ENCODE assay signal across 8 cellular contexts in the genomic region with DNA sequence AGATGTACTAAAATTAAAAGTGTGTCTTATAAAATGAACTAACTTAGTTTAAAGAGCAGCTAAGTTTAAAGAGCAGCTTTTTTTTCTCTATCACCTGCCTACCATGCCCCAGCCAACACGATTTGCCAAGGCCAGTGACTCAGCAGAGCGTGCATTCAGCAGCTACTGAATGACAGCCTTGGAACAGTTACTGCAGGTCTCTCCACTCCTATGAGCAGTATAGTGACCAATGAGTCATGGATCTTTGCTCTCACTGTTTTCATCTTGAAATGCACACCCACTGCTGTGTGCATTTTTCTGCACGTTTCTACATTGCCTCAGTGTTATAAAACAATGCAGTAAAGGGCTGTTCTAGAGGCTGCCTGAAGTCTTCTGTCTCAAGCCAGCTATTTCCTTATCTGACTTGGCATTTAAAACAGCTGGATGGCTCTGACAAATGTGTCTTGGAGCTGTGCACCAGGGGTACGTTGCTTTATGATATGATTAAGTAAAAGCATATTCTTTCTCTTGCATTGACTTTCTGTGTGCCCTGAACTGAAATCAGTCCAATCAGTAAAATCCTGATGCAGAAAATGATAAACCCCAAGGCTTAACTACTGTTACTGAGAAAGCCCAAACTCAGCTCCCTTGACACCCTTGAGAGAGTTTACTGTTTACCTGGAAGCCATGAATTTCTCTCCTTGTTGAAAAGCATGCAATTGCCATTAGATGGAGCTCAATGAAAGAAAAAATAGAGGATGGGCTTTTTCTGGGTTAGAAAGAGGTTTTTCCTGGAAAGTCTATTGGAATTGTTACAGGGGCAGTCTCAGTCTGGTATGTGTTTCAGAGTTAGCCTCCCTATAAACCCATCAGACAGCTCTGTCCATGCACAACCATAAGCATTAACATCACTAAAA.
A peak's percentile ranks its signal among the peaks of the same experiment; 100 is the strongest.
DNase-seq lines count a peak whose midpoint lies in the region; ATAC-seq, FAIRE-seq and TF ChIP-seq lines count a peak whose summit lies in the region.

No MANE protein-coding gene starts in this region.

- peaks cover 38% of the 10 kb centered on the region for H3K4me1 ChIP-seq in PC-9 (replicated peaks; ENCODE audit: insufficient read depth)

- H3K9me3 ChIP-seq in PC-9 (ENCODE audit: insufficient read depth, low read depth), result 0 out of 2 replicates have a peak, but pooled peaks cover 5% of the 10 kb centered on the region

- FAIRE-seq in H54 (lab: Jason Lieb, UNC), result peak; percentile 91

- no peaks in the 10 kb centered on the region for H3K36me3 ChIP-seq in PC-9 (ENCODE audit: low read depth)

- intact Hi-C loops in PC-9 (cut with micrococcal nuclease; ENCODE audit: unreplicated experiment), result loop anchor here (1.0 to 5.0 kb wide), 5 partner anchors 67 to 223 kb away; a partner anchor contains a TSS

- H3K27me3 ChIP-seq in PC-9 (ENCODE audit: insufficient read depth, low read depth), result no peaks in the 10 kb centered on the region

- CTCF ChIA-PET in PC-9 (lab: Charles Lee), result interaction anchor here (0.6 to 1.2 kb wide), 4 partner anchors 84 to 160 kb away, joined by 3 to 5 read pairs (median 4); a partner anchor contains a TSS

- TF ChIP-seq CTCF in PC-9 (conservative IDR thresholded peaks at IDR 0.05), result no peak
- no peak for TF ChIP-seq CTCF in fibroblast of pulmonary artery (IDR thresholded peaks at IDR 0.05; ENCODE audit: low read length, missing control alignments)

- ATAC-seq in GM19452 (IDR thresholded peaks at IDR 0.05; ENCODE audit: unreplicated experiment) (no peak), HG03196 (IDR thresholded peaks at IDR 0.05; ENCODE audit: unreplicated experiment) (no peak), HG02852 (IDR thresholded peaks at IDR 0.05; ENCODE audit: unreplicated experiment) (no peak)

- H3K27ac ChIP-seq in PC-9, result peak overlapping the region; percentile 74

- H3K4me3 ChIP-seq in PC-9 (no peak overlapping the region), fibroblast of pulmonary artery (replicated peaks; ENCODE audit: low read depth, low read length) (no peak overlapping the region)

- H2AFZ ChIP-seq in PC-9, result no peak overlapping the region

- no peaks in the 10 kb centered on the region for H3K79me2 ChIP-seq in PC-9 (ENCODE audit: low read depth)

- peaks cover 16% of the 10 kb centered on the region; the same call in 1 of the 2 replicates for H3F3A ChIP-seq in PC-9 (ENCODE audit: insufficient read depth, low read depth)

- H4K20me1 ChIP-seq in PC-9 (ENCODE audit: insufficient read depth), result no peaks in the 10 kb centered on the region

- POLR2A ChIA-PET in PC-9 (lab: Charles Lee; ENCODE audit: unreplicated experiment), result interaction anchor here (0.6 kb wide), 1 partner anchor 217 kb away, joined by 4 read pairs; no protein-coding TSS in a partner anchor

- peak; percentile 21 for DNase-seq in H54 (ENCODE audit: insufficient read length, low spot score)
- DNase-seq in PC-9, result peak; percentile 64 to 88
- DNase-seq in fibroblast of pulmonary artery (ENCODE audit: low read depth), result peak; percentile 87
- DNase-seq in occipital lobe (lab: John Stamatoyannopoulos, UW), result peak; percentile 35
- no peak for DNase-seq in NCI-H82 treated with DMSO at 0.1 percent for 48 hours (lab: John Stamatoyannopoulos, UW; ENCODE audit: unreplicated experiment)

- TF ChIP-seq POLR2A in H54 (IDR thresholded peaks at IDR 0.05; ENCODE audit: low read depth, low read length), result no peak

- peak overlapping the region; percentile 56 for H3K4me2 ChIP-seq in PC-9

- no TSS peak for BruUV-seq in PC-9 (replicated peaks; lab: Mats Ljungman, UMichigan)

- H3K9me2 ChIP-seq in PC-9 (ENCODE audit: insufficient read depth), result no peaks in the 10 kb centered on the region
